Comparison of ENCODE assay signal across 1 cellular context in genomic region chr10:111990734-111991133, GRCh38.
TF ChIP-seq lines count a peak whose summit lies in the region.

No MANE protein-coding gene starts in this region.

TF ChIP-seq in H1, 55 proteins besides CTCF, POLR2A, EP300 and RAD21 (continued from another document):
- TF ChIP-seq MAX (IDR thresholded peaks at IDR 0.05) (no peak), SP4 (IDR thresholded peaks at IDR 0.05; ENCODE audit: low read length) (no peak), ATF2 (IDR thresholded peaks at IDR 0.05; ENCODE audit: low read length) (no peak)
